Comparison of ENCODE assay signal across 29 cellular contexts in the genomic region with DNA sequence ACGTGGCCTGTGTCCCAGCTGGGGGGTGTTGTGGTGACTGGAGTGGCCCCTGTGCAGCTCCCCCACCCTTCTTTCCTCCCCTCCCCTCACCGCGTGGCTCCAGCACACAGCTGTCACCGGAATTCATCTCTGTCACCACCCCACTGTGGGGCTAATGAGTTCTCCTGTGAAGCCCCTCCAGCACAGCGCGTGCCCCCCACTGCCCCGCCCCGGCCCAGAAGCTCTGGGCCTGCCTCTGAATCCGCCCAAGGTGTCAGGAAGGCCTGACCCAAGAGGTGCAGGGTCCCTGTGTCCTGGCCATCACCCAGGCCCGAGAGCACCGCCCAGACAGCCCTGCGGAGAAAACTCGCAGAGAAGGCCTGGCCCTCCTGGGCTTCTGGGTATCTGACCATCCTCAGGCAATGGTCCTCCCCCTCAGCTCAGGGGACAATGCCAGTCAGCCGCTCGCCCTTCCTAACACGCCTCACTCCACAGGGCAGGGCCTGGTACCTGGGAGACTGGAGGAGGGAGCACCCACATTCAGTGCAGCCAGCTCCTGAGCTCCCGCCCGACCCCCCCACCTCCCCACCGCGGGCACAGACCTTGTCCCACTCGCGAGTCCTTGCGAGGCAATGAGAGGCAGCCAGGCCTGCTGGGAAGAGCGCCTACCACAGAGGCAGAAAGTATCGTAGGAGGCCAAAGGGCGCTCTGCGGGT. TPM values are rescaled to one million over a fixed set of nuclear protein-coding genes. Genes with fewer than 3 reads are reported as not detected.
"Had no signal": no experiment of that assay in that cellular context is flagged by ENCODE, and none has a peak within 500 bp of the region (broad histone marks: within the 10 kb centered on the region; RNA-seq: fewer than 3 reads in every experiment).

No MANE protein-coding gene starts in this region.

- FAIRE-seq: bronchial epithelial cell had no signal

- H3K4me3 ChIP-seq: adrenal gland, Peyer's patch, SK-N-MC had no signal

- DNase-seq: activated CD4-positive, alpha-beta memory T cell treated with anti-CD3 and anti-CD28 coated beads for 36 hours; activated CD4-positive, alpha-beta T cell treated with anti-CD3 and anti-CD28 coated beads for 4 hours; activated CD4-positive, alpha-beta T cell treated with anti-CD3 and anti-CD28 coated beads, Interleukin-2, amount 50 U/mL, for 1 hour; activated CD8-positive, alpha-beta memory T cell treated with anti-CD3 and anti-CD28 coated beads, Interleukin-2, amount 50 U/mL, for 4 hours; activated gamma-delta T cell treated with Interleukin-2 at 50 U/mL for 16 hours; activated naive CD4-positive, alpha-beta T cell treated with anti-CD3 and anti-CD28 coated beads for 36 hours; activated T-cell treated with anti-CD3 and anti-CD28 coated beads for 4 hours; activated T-cell treated with anti-CD3 and anti-CD28 coated beads, Interleukin-2, amount 50 U/mL, for 4 hours; adrenal gland; anterior cingulate cortex; caudate nucleus; MM.1S; NCI-H1092 treated with DMSO at 0.1 percent for 48 hours; NCI-H1417; NCI-H187 treated with DMSO at 0.1 percent for 48 hours; NCI-H2081; NCI-H226; NCI-H446 treated with DMSO at 0.1 percent for 48 hours; NCI-H524 treated with DMSO at 0.1 percent for 48 hours; NCI-H748 treated with DMSO at 0.1 percent for 48 hours; NK-92 treated with Interleukin-12 subunit alpha and Interleukin-12 subunit beta, amount 100 ng/mL, for 24 hours; PC-3; Peyer's patch; RPMI8226; T1000 had no signal

- H3K9me3 ChIP-seq: adrenal gland, Peyer's patch had no signal

- H3K27me3 ChIP-seq: adrenal gland, Peyer's patch had no signal

- H3K9ac ChIP-seq: KMS-11 had no signal

- H3K4me2 ChIP-seq: KMS-11 had no signal

- ATAC-seq: activated naive CD4-positive, alpha-beta T cell treated with anti-CD3 and anti-CD28 coated beads, Interleukin-2, amount 50 U/mL, for 72 hours; activated T-cell treated with anti-CD3 and anti-CD28 coated beads, Interleukin-2, amount 50 U/mL, for 4 hours; PC-3 had no signal

- H3K27ac ChIP-seq: adrenal gland, KMS-11, Peyer's patch, SK-N-MC had no signal

RNA-seq across cellular contexts. Expression of gene GBX1, which starts 38.2 kb away (rescaled TPM):
- polyA plus RNA-seq: adrenal gland had no signal

RNA-seq across cellular contexts. Expression of gene ASB10, which starts 57.8 kb away (rescaled TPM):
- polyA plus RNA-seq: adrenal gland had no signal
